Comparison of ENCODE assay signal across 8 cellular contexts in the genomic region with DNA sequence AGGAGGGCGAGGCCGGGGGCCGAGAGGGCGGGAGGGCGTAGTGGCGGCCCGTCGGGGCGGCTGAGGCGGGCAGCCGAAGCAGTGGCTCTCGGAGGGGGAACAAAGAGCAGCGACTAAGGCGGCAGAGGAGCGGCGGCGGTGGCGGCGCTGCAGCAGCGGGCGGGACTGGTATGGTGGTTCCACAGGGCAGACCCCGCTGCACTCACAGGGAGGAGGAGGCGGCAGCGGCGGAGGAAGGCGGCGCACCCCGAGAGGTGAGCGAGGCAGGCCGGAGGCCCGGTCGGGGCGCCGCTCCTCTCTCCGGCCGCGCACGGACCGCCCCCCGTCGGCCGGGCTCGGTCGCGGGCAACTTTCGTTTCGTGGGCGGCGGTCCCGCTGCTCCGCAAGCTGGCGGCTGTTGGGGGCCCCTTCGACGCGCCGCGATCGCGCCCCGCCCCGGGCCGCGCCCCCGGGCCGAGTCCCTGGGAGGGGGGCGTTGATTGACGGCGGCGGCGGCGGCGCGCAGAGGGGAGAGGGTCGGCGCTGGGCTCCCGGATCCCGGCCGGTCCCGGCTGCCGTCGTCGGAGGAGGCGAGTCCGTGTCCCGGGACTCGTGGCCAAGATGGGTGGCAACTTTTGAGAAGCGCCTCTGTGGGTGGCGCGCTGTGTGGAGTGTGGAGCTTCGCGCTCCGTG. TPM values are rescaled to one million over a fixed set of nuclear protein-coding genes. Genes with fewer than 3 reads are reported as not detected.
A peak's percentile ranks its signal among the peaks of the same experiment; 100 is the strongest.
DNase-seq lines count a peak whose midpoint lies in the region; ATAC-seq, FAIRE-seq and TF ChIP-seq lines count a peak whose summit lies in the region.

No MANE protein-coding gene starts in this region.

- H3K27ac ChIP-seq in SU-DHL-6 (ENCODE audit: low read depth, low read length) = peak overlapping the region; percentile 65
- H3K27ac ChIP-seq in K562 (ENCODE audit: extremely low read depth, low read depth, low read length) = peak overlapping the region; percentile 96

- no peak for TF ChIP-seq EP300 in K562 (IDR thresholded peaks at IDR 0.05; ENCODE audit: low read length)

- in situ Hi-C loops in ACHN (cut with HindIII; ENCODE audit: low pct_ligation_motif_present, low pct_unique_long_range_greater_than_20kb, low sequenced_read_pairs) (no loop called here), K562 (cut with MboI) (no loop called here)

- peaks cover 5% of the 10 kb centered on the region for H3K9me1 ChIP-seq in K562 (ENCODE audit: control insufficient read depth, insufficient read depth, low read length)

- WGBS in K562 (ENCODE audit: insufficient coverage, low coverage, missing lambda C conversion rate) = under 1% methylated on average over 30 of the region's 92 CpGs

- H3K4me3 ChIP-seq in SU-DHL-6 (ENCODE audit: insufficient read depth, low read length, poor library complexity, severe bottlenecking) = peak overlapping the region; percentile 86
- H3K4me3 ChIP-seq in K562 = peak overlapping the region; percentile 99
- H3K4me3 ChIP-seq in iPS-18c (ENCODE audit: insufficient read depth, low read depth, low read length) = peak overlapping the region; percentile 89
- peak overlapping the region; percentile 89 for H3K4me3 ChIP-seq in skeletal muscle satellite cell (ENCODE audit: low read length)

- DNase-seq in ACHN = peak; percentile 22
- DNase-seq in K562 (ENCODE audit: extremely low read depth in 1 of 4, low spot score in 3 of 4) = peak; percentile 54 to 81 (median 71)
- no peak for DNase-seq in SIG-M5 (lab: John Stamatoyannopoulos, UW)

- H4K20me1 ChIP-seq in SU-DHL-6 (ENCODE audit: low read depth, low read length) (no peaks in the 10 kb centered on the region; the same call in 1 of the 2 replicates), K562 (replicated peaks; ENCODE audit: control insufficient read depth, insufficient read depth, low read length) (peaks cover 28% of the 10 kb centered on the region)

- intact Hi-C loops in K562 (cut with micrococcal nuclease) = loop anchor here (5.0 kb wide), 2 partner anchors 63 to 113 kb away; no protein-coding TSS in a partner anchor

- no peaks in the 10 kb centered on the region for H3K36me3 ChIP-seq in SU-DHL-6 (ENCODE audit: low read length)
- peaks cover 33% of the 10 kb centered on the region for H3K36me3 ChIP-seq in K562 (ENCODE audit: control insufficient read depth, insufficient read depth, low read length)
- H3K36me3 ChIP-seq in skeletal muscle satellite cell (ENCODE audit: insufficient read depth, low read length) = peaks cover 6% of the 10 kb centered on the region

- TF ChIP-seq RAD21 in K562 (CRISPR knock-in tag; conservative IDR thresholded peaks at IDR 0.05 in 1 of 2, IDR thresholded peaks at IDR 0.05 in 1 of 2) = no peak

- H3F3A ChIP-seq in SU-DHL-6 (ENCODE audit: insufficient read depth) = 0 out of 2 replicates have a peak, but pooled peaks cover under 1% of the 10 kb centered on the region

- CTCF ChIA-PET in K562 (lab: Yijun Ruan, JAX; ENCODE audit: low intra/inter-chr PET ratio) = no interaction called here

- no peak for TF ChIP-seq POLR2A in K562 (conservative IDR thresholded peaks at IDR 0.05)

- H2AFZ ChIP-seq in SU-DHL-6 (ENCODE audit: low read depth, low read length, severe bottlenecking) (peak overlapping the region; percentile 81), K562 (ENCODE audit: low read depth, low read length) (peak overlapping the region; percentile 86; the same call in 1 of the 2 replicates)

- H3K9ac ChIP-seq in SU-DHL-6 (ENCODE audit: low read length) = peak overlapping the region; percentile 95
- peak overlapping the region; percentile 92 to 99 for H3K9ac ChIP-seq in K562 (ENCODE audit: insufficient read depth in 1 of 2, low read depth in 2 of 2, low read length in 2 of 2)
- H3K9ac ChIP-seq in skeletal muscle satellite cell (ENCODE audit: low read depth, low read length) = peak overlapping the region; percentile 95

- no TSS peak for BruUV-seq in K562 (replicated peaks; lab: Mats Ljungman, UMichigan)

- peak overlapping the region; percentile 69 for H3K4me2 ChIP-seq in SU-DHL-6 (ENCODE audit: low read depth, low read length, poor library complexity, severe bottlenecking)
- H3K4me2 ChIP-seq in K562 (ENCODE audit: insufficient read depth, low read length) = peak overlapping the region; percentile 91
- peak overlapping the region; percentile 90 for H3K4me2 ChIP-seq in skeletal muscle satellite cell (ENCODE audit: low read length)

- ATAC-seq in GM18858 (IDR thresholded peaks at IDR 0.05; ENCODE audit: unreplicated experiment) (peak; percentile 23), HG03060 (IDR thresholded peaks at IDR 0.05; ENCODE audit: low read depth, unreplicated experiment) (peak; percentile 13), K562 (peak; percentile 39)

- H3K9me3 ChIP-seq in SU-DHL-6 (ENCODE audit: insufficient read depth, low read length) (no peaks in the 10 kb centered on the region), K562 (replicated peaks; ENCODE audit: control insufficient read depth, insufficient read depth, low read depth, low read length) (no peaks in the 10 kb centered on the region), iPS-18c (ENCODE audit: control insufficient read depth, insufficient read depth, low read length) (no peaks in the 10 kb centered on the region), skeletal muscle satellite cell (replicated peaks; ENCODE audit: low read length) (no peaks in the 10 kb centered on the region)

- POLR2A ChIA-PET in K562 (lab: Yijun Ruan, JAX) = interaction anchor here (0.6 to 1.6 kb wide), 5 partner anchors 23 to 391 kb away, joined by 3 to 6 read pairs (median 4); no protein-coding TSS in a partner anchor

- H3K9me2 ChIP-seq in SU-DHL-6 (replicated peaks; ENCODE audit: insufficient read depth, low read length) = no peaks in the 10 kb centered on the region

- H3K27me3 ChIP-seq in SU-DHL-6 (ENCODE audit: low read length) (no peaks in the 10 kb centered on the region), K562 (ENCODE audit: control insufficient read depth in 2 of 2, insufficient read depth in 2 of 2, low read length in 2 of 2) (no peaks in the 10 kb centered on the region), skeletal muscle satellite cell (ENCODE audit: control insufficient read depth, insufficient read depth, low read length) (no peaks in the 10 kb centered on the region)

- H3K4me1 ChIP-seq in K562 (replicated peaks in 1 of 2; ENCODE audit: control insufficient read depth in 2 of 2, insufficient read depth in 2 of 2, low read length in 2 of 2) (peaks cover 26 to 40% of the 10 kb centered on the region in 2 experiments), skeletal muscle satellite cell (ENCODE audit: control insufficient read depth, insufficient read depth, low read length) (peaks cover 24% of the 10 kb centered on the region)

- peaks cover 51% of the 10 kb centered on the region for H3K79me2 ChIP-seq in SU-DHL-6 (ENCODE audit: insufficient read depth, low read length)
- H3K79me2 ChIP-seq in K562 (ENCODE audit: control insufficient read depth, insufficient read depth, low read length) = peaks cover 59% of the 10 kb centered on the region

- peak; percentile 23 for FAIRE-seq in K562 (lab: Jason Lieb, UNC)

- TF ChIP-seq CTCF in SU-DHL-6 (IDR thresholded peaks at IDR 0.05; ENCODE audit: insufficient read depth, low read length, poor library complexity, severe bottlenecking) (no peak), K562 (IDR thresholded peaks at IDR 0.05 in 2 of 3, conservative IDR thresholded peaks at IDR 0.05 in 1 of 3; ENCODE audit: insufficient read depth in 2 of 3, low read depth in 1 of 3, low read length in 3 of 3) (no peak)

TF ChIP-seq in K562, 482 proteins besides CTCF, POLR2A, EP300 and RAD21 (continues in another document):
- TF ChIP-seq MLX (CRISPR knock-in tag; conservative IDR thresholded peaks at IDR 0.05) (0 out of 4 replicates have a peak, but pooled peaks of 1 of the 2 experiments have one; percentile 58), FOXM1 (IDR thresholded peaks at IDR 0.05; ENCODE audit: low read depth) (no peak), FOXM1 (CRISPR knock-in tag; IDR thresholded peaks at IDR 0.05; ENCODE audit: low read depth) (no peak), ZNF431 (CRISPR knock-in tag; IDR thresholded peaks at IDR 0.05) (no peak), XRCC5 (IDR thresholded peaks at IDR 0.05; ENCODE audit: low read depth, low read length) (peak; percentile 2; the same call in 1 of the 2 replicates), TAF9B (IDR thresholded peaks at IDR 0.05; ENCODE audit: partially characterized antibody) (no peak)

RNA-seq across cellular contexts. Expression of gene CNOT6, which starts 0.5 kb away (rescaled TPM):
- 18.3 and 46.1 TPM in 2 replicates for total RNA-seq in K562 (2011; cell fraction: chromatin; rRNA removed; ENCODE audit: low replicate concordance)
- total RNA-seq in K562 (2011; cell fraction: nucleolus; rRNA removed) = 6.3 and 7.8 TPM in 2 replicates
- 21.6 and 31.5 TPM in 2 replicates for total RNA-seq in K562 (2011; cell fraction: nucleoplasm; rRNA removed)
- 10.1 and 10.9 TPM in 2 replicates for total RNA-seq in K562 (2014; rRNA removed)
- total RNA-seq in K562 (2014; rRNA removed; fragmentation: Illumina TruSeq; extraction: Trizol) = 14.0 and 16.2 TPM in 2 replicates
- 11.7 and 12.6 TPM in 2 replicates for total RNA-seq in K562 (2015; rRNA removed; fragmentation: Illumina TruSeq; extraction: Trizol)
- 24.4 and 32.4 TPM in 2 replicates for total RNA-seq in K562 (2021)
- 26.0 and 30.3 TPM in 2 replicates for polyA plus RNA-seq in K562 (2011; rRNA removed)
- polyA plus RNA-seq in K562 (2011; cell fraction: cytosol; rRNA removed) = 7.6 and 14.5 TPM in 2 replicates
- polyA plus RNA-seq in K562 (2011; cell fraction: nucleus; rRNA removed) = 11.3 and 11.7 TPM in 2 replicates
- polyA plus RNA-seq in K562 (2012) = 11.3 and 16.2 TPM in 2 replicates
- polyA plus RNA-seq in K562 (2014; fragmentation: Illumina TruSeq; extraction: Trizol) = 21.2 and 22.6 TPM in 2 replicates
- 1 to 10 TPM; 4.9 to 7.9 TPM for polyA plus RNA-seq in K562 (2014; fragmentation: Nextera tagmentation; extraction: Ambion mirVana)
- 16.1 and 18.5 TPM in 2 replicates for polyA plus RNA-seq in K562 (2014; rRNA removed)
- 38.2 and 39.5 TPM in 2 replicates for polyA minus RNA-seq in K562 (2011; rRNA and poly(A)+ RNA removed)
- polyA minus RNA-seq in K562 (2011; cell fraction: cytosol; rRNA and poly(A)+ RNA removed) = 15.0 and 18.5 TPM in 2 replicates
- polyA minus RNA-seq in K562 (2011; cell fraction: nucleus; rRNA and poly(A)+ RNA removed) = 5.1 and 9.3 TPM in 2 replicates
- 7.4 and 9.9 TPM in 2 replicates for total RNA-seq in skeletal muscle satellite cell (2012; rRNA removed)
